ENCODE assay signal across 16 cellular contexts in the genomic region with DNA sequence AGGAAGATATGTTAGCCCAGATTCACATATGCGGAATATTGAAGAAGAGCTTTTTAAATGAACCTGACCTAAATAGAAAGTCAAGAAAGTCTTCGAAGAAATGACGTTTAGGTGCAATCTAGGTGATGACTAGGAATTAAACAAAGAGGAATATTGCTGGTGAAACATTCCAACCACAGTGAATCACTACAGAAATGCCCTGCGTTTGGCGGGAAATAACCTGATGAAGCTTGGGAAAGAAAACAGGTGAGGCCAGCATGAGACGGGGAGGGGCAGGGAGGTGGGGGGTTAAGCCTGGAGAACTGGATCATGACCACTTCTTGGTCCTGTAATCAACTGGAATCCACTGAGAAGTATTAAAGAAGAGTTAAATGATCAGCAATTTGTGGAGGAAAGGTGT.
DNase-seq lines count a peak whose midpoint lies in the region; ATAC-seq and TF ChIP-seq lines count a peak whose summit lies in the region.
"Had no signal": no experiment of that assay in that cellular context is flagged by ENCODE, and none has a peak within 500 bp of the region (broad histone marks: within the 10 kb centered on the region; RNA-seq: fewer than 3 reads in every experiment).

No MANE protein-coding gene starts in this region.

- no peaks in the 10 kb centered on the region for H3K36me3 Mint-ChIP-seq in WTC11
- H3K36me3 Mint-ChIP-seq: CD4-positive, alpha-beta memory T cell had no signal

- no peak for TF ChIP-seq POLR2A in adrenal gland (IDR thresholded peaks at IDR 0.05)

- WGBS in adrenal gland, 4 donors, result 78 to 92% (median 86%) methylated on average over 6 of the region's 6 CpGs

- H3K9me3 Mint-ChIP-seq in WTC11, result peaks cover 8% of the 10 kb centered on the region
- H3K9me3 Mint-ChIP-seq: GM23338 had no signal

- intact Hi-C loops in adrenal gland (cut with DNase I), result no loop called here

- no peak overlapping the region for H3K4me3 Mint-ChIP-seq in WTC11
- H3K4me3 Mint-ChIP-seq: CD4-positive, alpha-beta memory T cell; GM23338; HFFc6 had no signal

- no peaks in the 10 kb centered on the region for H3K27me3 Mint-ChIP-seq in WTC11 (ENCODE audit: low read depth)
- H3K27me3 Mint-ChIP-seq: CD4-positive, alpha-beta memory T cell had no signal

- H3K27ac Mint-ChIP-seq in WTC11, result no peak overlapping the region
- H3K27ac Mint-ChIP-seq: CD4-positive, alpha-beta memory T cell; GM23338; HFFc6 had no signal

- POLR2A ChIA-PET in WTC11 (lab: Charles Lee), result no interaction called here

- TF ChIP-seq CTCF in RWPE2 (IDR thresholded peaks at IDR 0.05; ENCODE audit: poor library complexity, severe bottlenecking) (no peak), epithelial cell of proximal tubule (conservative IDR thresholded peaks at IDR 0.05; ENCODE audit: low read depth, low read length) (no peak), WTC11 (IDR thresholded peaks at IDR 0.05) (no peak), adrenal gland (IDR thresholded peaks at IDR 0.05) (no peak)

- no peaks in the 10 kb centered on the region for H3K27me3 ChIP-seq in RWPE2 (ENCODE audit: insufficient read depth, poor library complexity, severe bottlenecking)
- no peaks in the 10 kb centered on the region for H3K27me3 ChIP-seq in adrenal gland

- H3K4me1 ChIP-seq in RWPE2 (ENCODE audit: insufficient read depth, poor library complexity, severe bottlenecking) (no peaks in the 10 kb centered on the region), adrenal gland (replicated peaks in 1 of 2) (no peaks in the 10 kb centered on the region)
- H3K4me1 ChIP-seq: HAP-1 had no signal

- no peaks in the 10 kb centered on the region for H3K36me3 ChIP-seq in RWPE2 (ENCODE audit: low read depth)
- no peaks in the 10 kb centered on the region for H3K36me3 ChIP-seq in adrenal gland (replicated peaks in 1 of 2)
- H3K36me3 ChIP-seq: HAP-1 had no signal

- CTCF ChIA-PET in WTC11 (lab: Charles Lee), result no interaction called here

- H3K9me3 ChIP-seq in RWPE2 (ENCODE audit: severe bottlenecking) (no peaks in the 10 kb centered on the region), adrenal gland (replicated peaks in 1 of 3) (no peaks in the 10 kb centered on the region)
- H3K9me3 ChIP-seq: HAP-1 had no signal

- DNase-seq in HPDE6-E6E7 (ENCODE audit: extremely low spot score) (peak; percentile 10), RWPE2 (ENCODE audit: low spot score) (no peak), epithelial cell of proximal tubule (ENCODE audit: low read depth) (peak; percentile 43), GM19238 (ENCODE audit: insufficient read length, low spot score) (no peak), WTC11 (ENCODE audit: low spot score) (no peak), adrenal gland (no peak)
- DNase-seq: C1 segment of cervical spinal cord; Calu3; CD4-positive, alpha-beta memory T cell; COR-L47; DMS53; DMS79 treated with DMSO at 0.1 percent for 48 hours; GF-D8; HFFc6 had no signal

- H3K4me3 ChIP-seq in RWPE2 (ENCODE audit: severe bottlenecking) (no peak overlapping the region), epithelial cell of proximal tubule (ENCODE audit: low read depth, low read length) (no peak overlapping the region), adrenal gland (no peak overlapping the region)
- H3K4me3 ChIP-seq: GM23338, HAP-1 had no signal

- no peak overlapping the region for H3K27ac ChIP-seq in RWPE2 (ENCODE audit: poor library complexity, severe bottlenecking)
- no peak overlapping the region for H3K27ac ChIP-seq in adrenal gland

- ATAC-seq in RWPE2 (ENCODE audit: low read depth) (peak; percentile 27; the same call in 1 of the 3 replicates), WTC11 (no peak)
- ATAC-seq: GM23338 had no signal

- peaks cover 13% of the 10 kb centered on the region for H3K4me1 Mint-ChIP-seq in WTC11
- H3K4me1 Mint-ChIP-seq: CD4-positive, alpha-beta memory T cell had no signal

TF ChIP-seq in WTC11, 78 proteins besides CTCF, POLR2A, EP300 and RAD21:
- TF ChIP-seq, protein P1, sequence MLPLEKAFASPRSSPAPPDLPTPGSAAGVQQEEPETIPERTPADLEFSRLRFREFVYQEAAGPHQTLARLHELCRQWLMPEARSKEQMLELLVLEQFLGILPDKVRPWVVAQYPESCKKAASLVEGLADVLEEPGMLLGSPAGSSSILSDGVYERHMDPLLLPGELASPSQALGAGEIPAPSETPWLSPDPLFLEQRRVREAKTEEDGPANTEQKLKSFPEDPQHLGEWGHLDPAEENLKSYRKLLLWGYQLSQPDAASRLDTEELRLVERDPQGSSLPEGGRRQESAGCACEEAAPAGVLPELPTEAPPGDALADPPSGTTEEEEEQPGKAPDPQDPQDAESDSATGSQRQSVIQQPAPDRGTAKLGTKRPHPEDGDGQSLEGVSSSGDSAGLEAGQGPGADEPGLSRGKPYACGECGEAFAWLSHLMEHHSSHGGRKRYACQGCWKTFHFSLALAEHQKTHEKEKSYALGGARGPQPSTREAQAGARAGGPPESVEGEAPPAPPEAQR (CRISPR knock-in tag; IDR thresholded peaks at IDR 0.05), result no peak
- no peak for TF ChIP-seq ETV6 (CRISPR knock-in tag; IDR thresholded peaks at IDR 0.05)
- TF ChIP-seq CREM (CRISPR knock-in tag; IDR thresholded peaks at IDR 0.05), result no peak
- TF ChIP-seq, protein P2, sequence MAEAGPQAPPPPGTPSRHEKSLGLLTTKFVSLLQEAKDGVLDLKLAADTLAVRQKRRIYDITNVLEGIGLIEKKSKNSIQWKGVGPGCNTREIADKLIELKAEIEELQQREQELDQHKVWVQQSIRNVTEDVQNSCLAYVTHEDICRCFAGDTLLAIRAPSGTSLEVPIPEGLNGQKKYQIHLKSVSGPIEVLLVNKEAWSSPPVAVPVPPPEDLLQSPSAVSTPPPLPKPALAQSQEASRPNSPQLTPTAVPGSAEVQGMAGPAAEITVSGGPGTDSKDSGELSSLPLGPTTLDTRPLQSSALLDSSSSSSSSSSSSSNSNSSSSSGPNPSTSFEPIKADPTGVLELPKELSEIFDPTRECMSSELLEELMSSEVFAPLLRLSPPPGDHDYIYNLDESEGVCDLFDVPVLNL (CRISPR knock-in tag; IDR thresholded peaks at IDR 0.05; ENCODE audit: borderline replicate concordance, low read depth), result no peak
- TF ChIP-seq ESRRA (CRISPR knock-in tag; IDR thresholded peaks at IDR 0.05; ENCODE audit: borderline replicate concordance), result no peak
- TF ChIP-seq FOXK1 (CRISPR knock-in tag; IDR thresholded peaks at IDR 0.05), result no peak

Comparison
In these comparisons a context has a peak if more than half of its experiments do, and no peak if none do; other contexts are left out.
1. DNase-seq: peak in HPDE6-E6E7 (single experiment) and epithelial cell of proximal tubule (single experiment); none in RWPE2 (single experiment), GM19238 (single experiment), WTC11 (single experiment) and adrenal gland (0 of 7).